10 cellular contexts compared by ENCODE assay signal in genomic region chr2:210524533-210524932, GRCh38. TPM values are rescaled to one million over a fixed set of nuclear protein-coding genes. Genes with fewer than 3 reads are reported as not detected.
"Had no signal": no experiment of that assay in that cellular context is flagged by ENCODE, and none has a peak within 500 bp of the region (broad histone marks: within the 10 kb centered on the region; RNA-seq: fewer than 3 reads in every experiment).

No MANE protein-coding gene starts in this region.

- H2AFZ ChIP-seq: GM23248 had no signal

- H3K4me3 ChIP-seq: GM23248, HAP-1 had no signal

- H3K9ac ChIP-seq: GM23248, KMS-11 had no signal

- H3K4me3 Mint-ChIP-seq: HFFc6, IgD-negative memory B cell had no signal

- H3K4me1 Mint-ChIP-seq: IgD-negative memory B cell had no signal

- DNase-seq: GM23248, GOT3, H7, HFFc6, KBM-7 had no signal

- H3K4me1 ChIP-seq: HAP-1 had no signal

- H3K9me3 Mint-ChIP-seq: IgD-negative memory B cell had no signal

- H3K36me3 ChIP-seq: HAP-1 had no signal

- H3K4me2 ChIP-seq: KMS-11 had no signal

- ATAC-seq: HCT116 had no signal

- H3K9me3 ChIP-seq: HAP-1 had no signal

- H3K27ac Mint-ChIP-seq: HFFc6, IgD-negative memory B cell had no signal

- H3K27ac ChIP-seq: GM23248, HL-60, KMS-11 had no signal

RNA-seq across cellular contexts. Expression of gene CPS1, which starts 31.9 kb away (rescaled TPM):
- polyA plus RNA-seq: IgD-negative memory B cell had no signal
